In the genomic region with DNA sequence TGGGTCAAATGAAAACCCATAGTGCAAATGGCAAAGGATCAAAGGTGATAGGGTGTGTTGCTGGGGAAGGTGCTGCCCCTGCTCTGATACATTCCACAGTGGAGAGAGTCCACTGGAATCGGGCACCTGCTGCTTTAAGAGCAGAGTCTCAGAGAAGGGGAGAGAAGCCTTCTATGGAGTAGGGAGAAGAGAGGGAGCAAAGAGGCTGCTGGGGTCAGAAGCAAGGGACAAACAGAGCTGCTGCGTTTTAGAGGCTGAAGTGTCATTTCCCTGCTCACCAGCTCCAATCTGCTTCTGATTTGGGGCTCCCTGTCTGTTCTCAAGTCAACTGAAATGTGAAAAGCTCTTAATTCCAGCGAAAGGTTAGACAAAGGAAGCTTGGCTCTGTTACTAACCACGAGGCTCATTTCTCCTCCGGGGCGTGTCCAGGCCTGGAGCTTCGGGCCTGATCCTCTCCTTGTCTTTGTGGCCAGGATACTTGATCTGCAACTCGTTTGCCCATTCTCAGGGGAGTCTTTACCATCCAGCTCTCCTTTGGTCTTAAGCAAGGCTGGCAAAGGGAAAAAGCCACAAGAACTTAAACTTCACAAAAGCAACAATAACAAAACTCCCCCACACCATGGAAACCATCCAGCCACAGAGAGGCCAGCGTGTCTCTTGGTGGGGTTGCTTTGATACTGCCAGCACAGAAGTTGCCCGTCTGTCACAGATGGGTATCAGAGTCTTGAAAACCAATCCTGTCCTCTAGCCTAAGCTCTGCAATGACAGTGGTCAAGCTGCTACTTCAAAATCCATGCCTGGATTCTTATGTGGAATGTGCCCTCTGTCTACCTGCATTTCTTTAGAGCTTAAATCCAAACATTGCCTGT, we compare ENCODE assay signal across 1 cellular context.
TF ChIP-seq lines count a peak whose summit lies in the region.

No MANE protein-coding gene starts in this region.

TF ChIP-seq in H1, 55 proteins besides CTCF, POLR2A, EP300 and RAD21:
- TF ChIP-seq RBBP5 (IDR thresholded peaks at IDR 0.05; ENCODE audit: borderline replicate concordance, low read depth, low read length) (0 out of 2 replicates have a peak, but pooled peaks have one; percentile 14), BRCA1 (IDR thresholded peaks at IDR 0.05; ENCODE audit: low read depth, low read length) (no peak)
TF ChIP-seq in H1: peak in this region for 1.
